Comparison of ENCODE assay signal across 27 cellular contexts in genomic region chr12:67145692-67146091, GRCh38.
"Had no signal": no experiment of that assay in that cellular context is flagged by ENCODE, and none has a peak within 500 bp of the region (broad histone marks: within the 10 kb centered on the region; RNA-seq: fewer than 3 reads in every experiment).

No MANE protein-coding gene starts in this region.

- H3K27me3 ChIP-seq: esophagus squamous epithelium had no signal

- H3K4me3 ChIP-seq: coronary artery, dorsolateral prefrontal cortex, esophagus squamous epithelium had no signal

- H3K4me1 ChIP-seq: esophagus squamous epithelium had no signal

- DNase-seq: activated B cell treated with CpG ODN at 0.5 μM for 24 hours; activated CD4-positive, alpha-beta memory T cell treated with anti-CD3 and anti-CD28 coated beads, Interleukin-2, amount 10 ng/mL, durations not matched to agents 7 days and 5 days; activated CD4-positive, alpha-beta T cell treated with anti-CD3 and anti-CD28 coated beads, Interleukin-2, amount 10 ng/mL, durations not matched to agents 7 days and 5 days; activated CD4-positive, alpha-beta T cell treated with anti-CD3 and anti-CD28 coated beads, Interleukin-2, amount 50 U/mL, for 4 hours; activated CD8-positive, alpha-beta memory T cell treated with anti-CD3 and anti-CD28 coated beads, Interleukin-2, amount 50 U/mL, for 48 hours; activated gamma-delta T cell; activated naive CD4-positive, alpha-beta T cell; activated naive CD4-positive, alpha-beta T cell treated with anti-CD3 and anti-CD28 coated beads, Interleukin-2, amount 10 ng/mL, durations not matched to agents 7 days and 5 days; activated T-cell treated with anti-CD3 and anti-CD28 coated beads for 4 hours; activated T-cell treated with anti-CD3 and anti-CD28 coated beads, Interleukin-2, amount 50 U/mL, for 24 hours; activated T-cell treated with anti-CD3 and anti-CD28 coated beads, Interleukin-2, amount 50 U/mL, for 72 hours; amniotic stem cell; anterior cingulate cortex; dorsolateral prefrontal cortex; effector memory CD4-positive, alpha-beta T cell; endodermal cell; esophagus squamous epithelium; head of caudate nucleus; hippocampal formation; T-helper 1 cell; T-helper 17 cell; T1000; WERI-Rb-1 had no signal

- H3K27ac ChIP-seq: coronary artery, dorsolateral prefrontal cortex, esophagus squamous epithelium, WERI-Rb-1 had no signal

- H3K36me3 ChIP-seq: esophagus squamous epithelium, WERI-Rb-1 had no signal

- ATAC-seq: activated CD4-positive, CD25-positive, alpha-beta regulatory T cell treated with anti-CD3 and anti-CD28 coated beads, Interleukin-2, amount 50 U/mL, for 24 hours; activated T-cell treated with anti-CD3 and anti-CD28 coated beads, Interleukin-2, amount 50 U/mL, for 72 hours; T-helper 17 cell had no signal

- H3K9me3 ChIP-seq: esophagus squamous epithelium had no signal

- FAIRE-seq: astrocyte, frontal cortex had no signal
